1 cellular context compared by ENCODE assay signal in the genomic region with DNA sequence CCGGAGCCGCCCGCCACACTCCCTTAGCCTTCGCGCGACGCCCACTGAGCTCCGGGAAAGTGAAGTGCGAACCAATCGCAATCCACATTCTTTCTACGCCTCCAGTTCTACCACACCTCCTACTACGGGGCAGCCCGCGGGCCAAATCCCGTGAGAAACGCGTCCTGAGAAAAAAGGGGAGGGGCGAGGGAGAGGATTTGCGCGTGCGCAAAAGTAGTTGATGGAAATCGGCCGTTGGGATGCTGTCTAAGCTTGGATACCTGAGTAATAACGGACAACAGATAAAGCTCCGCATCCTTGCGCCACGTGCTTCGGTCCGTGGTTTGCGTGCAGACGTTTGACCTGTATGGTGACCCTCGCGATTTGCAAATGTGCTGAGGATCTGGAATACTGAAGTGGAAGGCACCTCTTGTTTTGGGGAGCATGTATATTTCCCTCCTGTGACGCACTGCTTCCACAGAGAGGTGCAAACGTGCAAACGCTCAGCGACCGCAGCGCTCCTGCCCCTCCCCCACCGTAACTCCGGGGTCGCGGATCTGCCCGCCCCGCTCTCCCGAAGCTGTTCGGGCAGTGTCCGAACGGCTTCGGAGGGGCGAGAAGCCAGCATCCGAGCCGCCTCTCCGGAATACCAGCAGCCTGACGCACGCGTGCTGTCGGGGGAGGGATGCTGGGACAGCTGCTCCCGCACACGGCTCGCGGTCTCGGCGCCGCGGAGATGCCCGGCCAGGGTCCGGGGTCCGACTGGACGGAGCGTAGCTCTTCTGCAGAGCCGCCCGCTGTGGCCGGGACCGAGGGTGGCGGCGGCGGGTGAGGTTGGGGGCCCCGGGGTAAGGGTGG.
TF ChIP-seq lines count a peak whose summit lies in the region.

A gene with protein sequence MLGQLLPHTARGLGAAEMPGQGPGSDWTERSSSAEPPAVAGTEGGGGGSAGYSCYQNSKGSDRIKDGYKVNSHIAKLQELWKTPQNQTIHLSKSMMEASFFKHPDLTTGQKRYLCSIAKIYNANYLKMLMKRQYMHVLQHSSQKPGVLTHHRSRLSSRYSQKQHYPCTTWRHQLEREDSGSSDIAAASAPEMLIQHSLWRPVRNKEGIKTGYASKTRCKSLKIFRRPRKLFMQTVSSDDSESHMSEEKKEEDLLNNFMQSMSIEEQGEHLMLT (plus strand): TSS at position 634 of the 837 bp plus-strand sequence. CDS start 31 bp downstream, at position 665.
GPN3 (minus strand) TSS at position 46 of the 837 bp plus-strand sequence. CDS start 54 bp downstream, outside the sequence.

TF ChIP-seq in GM12878, 131 proteins besides CTCF, POLR2A, EP300 and RAD21 (continues in another document):
- TF ChIP-seq, protein P1, sequence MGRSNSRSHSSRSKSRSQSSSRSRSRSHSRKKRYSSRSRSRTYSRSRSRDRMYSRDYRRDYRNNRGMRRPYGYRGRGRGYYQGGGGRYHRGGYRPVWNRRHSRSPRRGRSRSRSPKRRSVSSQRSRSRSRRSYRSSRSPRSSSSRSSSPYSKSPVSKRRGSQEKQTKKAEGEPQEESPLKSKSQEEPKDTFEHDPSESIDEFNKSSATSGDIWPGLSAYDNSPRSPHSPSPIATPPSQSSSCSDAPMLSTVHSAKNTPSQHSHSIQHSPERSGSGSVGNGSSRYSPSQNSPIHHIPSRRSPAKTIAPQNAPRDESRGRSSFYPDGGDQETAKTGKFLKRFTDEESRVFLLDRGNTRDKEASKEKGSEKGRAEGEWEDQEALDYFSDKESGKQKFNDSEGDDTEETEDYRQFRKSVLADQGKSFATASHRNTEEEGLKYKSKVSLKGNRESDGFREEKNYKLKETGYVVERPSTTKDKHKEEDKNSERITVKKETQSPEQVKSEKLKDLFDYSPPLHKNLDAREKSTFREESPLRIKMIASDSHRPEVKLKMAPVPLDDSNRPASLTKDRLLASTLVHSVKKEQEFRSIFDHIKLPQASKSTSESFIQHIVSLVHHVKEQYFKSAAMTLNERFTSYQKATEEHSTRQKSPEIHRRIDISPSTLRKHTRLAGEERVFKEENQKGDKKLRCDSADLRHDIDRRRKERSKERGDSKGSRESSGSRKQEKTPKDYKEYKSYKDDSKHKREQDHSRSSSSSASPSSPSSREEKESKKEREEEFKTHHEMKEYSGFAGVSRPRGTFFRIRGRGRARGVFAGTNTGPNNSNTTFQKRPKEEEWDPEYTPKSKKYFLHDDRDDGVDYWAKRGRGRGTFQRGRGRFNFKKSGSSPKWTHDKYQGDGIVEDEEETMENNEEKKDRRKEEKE (IDR thresholded peaks at IDR 0.05): no peak
- TF ChIP-seq BCL3 (IDR thresholded peaks at IDR 0.05; ENCODE audit: borderline replicate concordance, insufficient read depth, low read depth, low read length, poor library complexity, severe bottlenecking) (peak; percentile 24), SIX5 (IDR thresholded peaks at IDR 0.05; ENCODE audit: low read depth, low read length, severe bottlenecking) (peak; percentile 25), NRF1 (conservative IDR thresholded peaks at IDR 0.05; ENCODE audit: low read depth, low read length) (0 out of 2 replicates have a peak, but pooled peaks have one; percentile 11), MYB (IDR thresholded peaks at IDR 0.05; ENCODE audit: borderline replicate concordance, low read depth, low read length) (peak; percentile 65; the same call in 1 of the 2 replicates), KAT2A (conservative IDR thresholded peaks at IDR 0.05; ENCODE audit: control insufficient read depth, low read depth, low read length) (no peak), CHD2 (IDR thresholded peaks at IDR 0.05; ENCODE audit: borderline replicate concordance, low read depth, low read length) (peak; percentile 62), BMI1 (IDR thresholded peaks at IDR 0.05; ENCODE audit: borderline replicate concordance) (no peak), ZNF207 (IDR thresholded peaks at IDR 0.05; ENCODE audit: borderline replicate concordance) (no peak; the same call in 1 of the 2 replicates), CEBPB (IDR thresholded peaks at IDR 0.05; ENCODE audit: borderline replicate concordance in 1 of 2, low read depth in 2 of 2, low read length in 2 of 2) (no peak), EGR1 (IDR thresholded peaks at IDR 0.05; ENCODE audit: borderline replicate concordance in 1 of 2, low read depth in 2 of 2, low read length in 2 of 2) (peak in 1 of 2 experiments; percentile 59; a peak in 1 of 3 replicates), YY1 (IDR thresholded peaks at IDR 0.05; ENCODE audit: low read depth, low read length) (peak; percentile 61), HDGF (IDR thresholded peaks at IDR 0.05) (peak; percentile 22; the same call in 1 of the 2 replicates), RCOR1 (conservative IDR thresholded peaks at IDR 0.05; ENCODE audit: low read depth, low read length) (0 out of 2 replicates have a peak, but pooled peaks have one; percentile 7), SMAD1 (IDR thresholded peaks at IDR 0.05; ENCODE audit: low read depth, partially characterized antibody) (peak; percentile 37), SMARCA5 (IDR thresholded peaks at IDR 0.05) (peak; percentile 57), JUNB (IDR thresholded peaks at IDR 0.05) (no peak), TAF1 (IDR thresholded peaks at IDR 0.05; ENCODE audit: borderline replicate concordance, low read depth, low read length) (peak; percentile 77; the same call in 1 of the 2 replicates), E2F8 (IDR thresholded peaks at IDR 0.05; ENCODE audit: low read depth, partially characterized antibody) (no peak), ZNF384 (IDR thresholded peaks at IDR 0.05; ENCODE audit: borderline replicate concordance, low read depth, low read length) (no peak), HCFC1 (IDR thresholded peaks at IDR 0.05; ENCODE audit: low read length) (peak; percentile 56; the same call in 1 of the 2 replicates), ZNF687 (IDR thresholded peaks at IDR 0.05) (peak; percentile 7; the same call in 1 of the 2 replicates), BHLHE40 (IDR thresholded peaks at IDR 0.05; ENCODE audit: borderline replicate concordance in 1 of 2, low read depth in 2 of 2, low read length in 1 of 2) (peak; percentile 78 to 93), RB1 (IDR thresholded peaks at IDR 0.05; ENCODE audit: borderline replicate concordance) (0 out of 2 replicates have a peak, but pooled peaks have one; percentile 10), MTA3 (IDR thresholded peaks at IDR 0.05; ENCODE audit: borderline replicate concordance, low read length) (no peak; the same call in 1 of the 2 replicates), POU2F2 (IDR thresholded peaks at IDR 0.05; ENCODE audit: borderline replicate concordance, low read depth, low read length) (peak; percentile 19; the same call in 1 of the 3 replicates), SMAD5 (IDR thresholded peaks at IDR 0.05; ENCODE audit: low read depth) (0 out of 2 replicates have a peak, but pooled peaks have one; percentile 48), NBN (IDR thresholded peaks at IDR 0.05) (peak; percentile 91), EED (IDR thresholded peaks at IDR 0.05; ENCODE audit: low read depth) (no peak), CBFB (IDR thresholded peaks at IDR 0.05; ENCODE audit: low read depth) (peak; percentile 76), ATF3 (IDR thresholded peaks at IDR 0.05; ENCODE audit: borderline replicate concordance, extremely low read depth, low read depth, low read length) (no peak), CHD4 (IDR thresholded peaks at IDR 0.05) (no peak), TBL1XR1 (IDR thresholded peaks at IDR 0.05; ENCODE audit: low read depth, low read length) (peak; percentile 15; the same call in 1 of the 2 replicates), NFXL1 (IDR thresholded peaks at IDR 0.05; ENCODE audit: borderline replicate concordance) (no peak)
- TF ChIP-seq, protein P2, sequence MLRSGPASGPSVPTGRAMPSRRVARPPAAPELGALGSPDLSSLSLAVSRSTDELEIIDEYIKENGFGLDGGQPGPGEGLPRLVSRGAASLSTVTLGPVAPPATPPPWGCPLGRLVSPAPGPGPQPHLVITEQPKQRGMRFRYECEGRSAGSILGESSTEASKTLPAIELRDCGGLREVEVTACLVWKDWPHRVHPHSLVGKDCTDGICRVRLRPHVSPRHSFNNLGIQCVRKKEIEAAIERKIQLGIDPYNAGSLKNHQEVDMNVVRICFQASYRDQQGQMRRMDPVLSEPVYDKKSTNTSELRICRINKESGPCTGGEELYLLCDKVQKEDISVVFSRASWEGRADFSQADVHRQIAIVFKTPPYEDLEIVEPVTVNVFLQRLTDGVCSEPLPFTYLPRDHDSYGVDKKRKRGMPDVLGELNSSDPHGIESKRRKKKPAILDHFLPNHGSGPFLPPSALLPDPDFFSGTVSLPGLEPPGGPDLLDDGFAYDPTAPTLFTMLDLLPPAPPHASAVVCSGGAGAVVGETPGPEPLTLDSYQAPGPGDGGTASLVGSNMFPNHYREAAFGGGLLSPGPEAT (IDR thresholded peaks at IDR 0.05; ENCODE audit: low read depth): peak; percentile 87; the same call in 1 of the 2 replicates
- TF ChIP-seq, protein P3, sequence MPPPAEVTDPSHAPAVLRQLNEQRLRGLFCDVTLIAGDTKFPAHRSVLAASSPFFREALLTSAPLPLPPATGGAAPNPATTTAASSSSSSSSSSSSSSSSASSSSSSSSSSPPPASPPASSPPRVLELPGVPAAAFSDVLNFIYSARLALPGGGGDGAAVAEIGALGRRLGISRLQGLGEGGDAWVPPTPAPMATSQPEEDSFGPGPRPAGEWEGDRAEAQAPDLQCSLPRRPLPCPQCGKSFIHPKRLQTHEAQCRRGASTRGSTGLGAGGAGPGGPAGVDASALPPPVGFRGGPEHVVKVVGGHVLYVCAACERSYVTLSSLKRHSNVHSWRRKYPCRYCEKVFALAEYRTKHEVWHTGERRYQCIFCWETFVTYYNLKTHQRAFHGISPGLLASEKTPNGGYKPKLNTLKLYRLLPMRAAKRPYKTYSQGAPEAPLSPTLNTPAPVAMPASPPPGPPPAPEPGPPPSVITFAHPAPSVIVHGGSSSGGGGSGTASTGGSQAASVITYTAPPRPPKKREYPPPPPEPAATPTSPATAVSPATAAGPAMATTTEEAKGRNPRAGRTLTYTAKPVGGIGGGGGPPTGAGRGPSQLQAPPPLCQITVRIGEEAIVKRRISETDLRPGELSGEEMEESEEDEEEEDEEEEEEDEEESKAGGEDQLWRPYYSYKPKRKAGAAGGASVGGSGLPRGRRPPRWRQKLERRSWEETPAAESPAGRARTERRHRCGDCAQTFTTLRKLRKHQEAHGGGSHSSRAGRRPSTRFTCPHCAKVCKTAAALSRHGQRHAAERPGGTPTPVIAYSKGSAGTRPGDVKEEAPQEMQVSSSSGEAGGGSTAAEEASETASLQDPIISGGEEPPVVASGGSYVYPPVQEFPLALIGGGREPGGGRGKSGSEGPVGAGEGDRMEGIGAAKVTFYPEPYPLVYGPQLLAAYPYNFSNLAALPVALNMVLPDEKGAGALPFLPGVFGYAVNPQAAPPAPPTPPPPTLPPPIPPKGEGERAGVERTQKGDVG (CRISPR knock-in tag; IDR thresholded peaks at IDR 0.05): no peak
